Comparison of ENCODE assay signal across 15 cellular contexts in genomic region chr2:200130762-200131166, GRCh38.
DNase-seq lines count a peak whose midpoint lies in the region; ATAC-seq, FAIRE-seq and TF ChIP-seq lines count a peak whose summit lies in the region.
"Had no signal": no experiment of that assay in that cellular context is flagged by ENCODE, and none has a peak within 500 bp of the region (broad histone marks: within the 10 kb centered on the region; RNA-seq: fewer than 3 reads in every experiment).

No MANE protein-coding gene starts in this region.

- 0 out of 2 replicates have a peak, but pooled peaks cover 5% of the 10 kb centered on the region for H3K9me3 ChIP-seq in PC-3 (ENCODE audit: low read length)

- no peaks in the 10 kb centered on the region for H3K36me3 Mint-ChIP-seq in nephron (ENCODE audit: low read depth)
- no peaks in the 10 kb centered on the region for H3K36me3 Mint-ChIP-seq in activated CD4-positive, alpha-beta T cell treated with anti-CD3 and anti-CD28 coated beads, Interleukin-2, amount 10 ng/mL, durations not matched to agents 24 days and 14 days (ENCODE audit: low read depth)
- H3K36me3 Mint-ChIP-seq: natural killer cell treated with Interleukin-12 subunit alpha and Interleukin-12 subunit beta and Interleukin-15 and Interleukin-18, amount 100 ng/mL, for 72 hours had no signal

- no TSS peak for BruUV-seq in PC-3 (replicated peaks; lab: Mats Ljungman, UMichigan)

- no peak for FAIRE-seq in D721Med (lab: Jason Lieb, UNC)

- no peaks in the 10 kb centered on the region for H3K9me2 ChIP-seq in PC-3 (replicated peaks; ENCODE audit: low read length)

- peaks cover 31% of the 10 kb centered on the region for H3K4me1 ChIP-seq in PC-3 (ENCODE audit: insufficient read depth, low read length)

- peaks cover 29% of the 10 kb centered on the region for H3K4me1 Mint-ChIP-seq in nephron
- H3K4me1 Mint-ChIP-seq in activated CD4-positive, alpha-beta T cell treated with anti-CD3 and anti-CD28 coated beads, Interleukin-2, amount 10 ng/mL, durations not matched to agents 24 days and 14 days, result no peaks in the 10 kb centered on the region

- CTCF ChIA-PET in PC-3 (lab: Charles Lee), result no interaction called here

- no peak overlapping the region for H3K4me3 ChIP-seq in PC-3 (ENCODE audit: low read length)
- H3K4me3 ChIP-seq: lung had no signal

- peaks cover 6% of the 10 kb centered on the region for H3K9me3 Mint-ChIP-seq in nephron
- no peaks in the 10 kb centered on the region for H3K9me3 Mint-ChIP-seq in activated CD4-positive, alpha-beta T cell treated with anti-CD3 and anti-CD28 coated beads, Interleukin-2, amount 10 ng/mL, durations not matched to agents 24 days and 14 days
- H3K9me3 Mint-ChIP-seq: natural killer cell treated with Interleukin-12 subunit alpha and Interleukin-12 subunit beta and Interleukin-15 and Interleukin-18, amount 100 ng/mL, for 72 hours had no signal

- H3K4me2 ChIP-seq in PC-3 (ENCODE audit: low read length), result peak overlapping the region; percentile 55

- ATAC-seq in PC-3, result peak; percentile 83

- peak overlapping the region; percentile 6 to 68 (median 32) for H3K27ac Mint-ChIP-seq in nephron
- H3K27ac Mint-ChIP-seq in activated CD4-positive, alpha-beta T cell treated with anti-CD3 and anti-CD28 coated beads, Interleukin-2, amount 10 ng/mL, durations not matched to agents 24 days and 14 days, result no peak overlapping the region
- H3K27ac Mint-ChIP-seq: natural killer cell treated with Interleukin-12 subunit alpha and Interleukin-12 subunit beta and Interleukin-15 and Interleukin-18, amount 100 ng/mL, for 72 hours had no signal

- no peak for TF ChIP-seq CTCF in PC-3 (conservative IDR thresholded peaks at IDR 0.05; ENCODE audit: low read depth, low read length)
- no peak for TF ChIP-seq CTCF in nephron (IDR thresholded peaks at IDR 0.05; ENCODE audit: unreplicated experiment in 3 of 3)
- TF ChIP-seq CTCF in D721Med (IDR thresholded peaks at IDR 0.05; ENCODE audit: insufficient read depth, missing control alignments), result no peak

- H3K36me3 ChIP-seq in PC-3 (ENCODE audit: low read depth, low read length), result no peaks in the 10 kb centered on the region

- no peaks in the 10 kb centered on the region for H3K27me3 Mint-ChIP-seq in nephron (ENCODE audit: low read depth)
- peaks cover 13% of the 10 kb centered on the region for H3K27me3 Mint-ChIP-seq in activated CD4-positive, alpha-beta T cell treated with anti-CD3 and anti-CD28 coated beads, Interleukin-2, amount 10 ng/mL, durations not matched to agents 24 days and 14 days

- no peak overlapping the region for H3K4me3 Mint-ChIP-seq in nephron
- H3K4me3 Mint-ChIP-seq in activated CD4-positive, alpha-beta T cell treated with anti-CD3 and anti-CD28 coated beads, Interleukin-2, amount 10 ng/mL, durations not matched to agents 24 days and 14 days, result no peak overlapping the region
- H3K4me3 Mint-ChIP-seq: natural killer cell treated with Interleukin-12 subunit alpha and Interleukin-12 subunit beta and Interleukin-15 and Interleukin-18, amount 100 ng/mL, for 72 hours had no signal

- H3K79me2 ChIP-seq in PC-3 (ENCODE audit: low read length), result no peaks in the 10 kb centered on the region

- H3F3A ChIP-seq in PC-3 (ENCODE audit: low read length, unreplicated experiment), result no peaks in the 10 kb centered on the region

- intact Hi-C loops in PC-3 (cut with micrococcal nuclease), result loop anchor here (10.0 kb wide), 1 partner anchor 146 kb away; no protein-coding TSS in a partner anchor
- intact Hi-C loops in activated CD4-positive, alpha-beta T cell treated with anti-CD3 and anti-CD28 coated beads, Interleukin-2, amount 10 ng/mL, durations not matched to agents 24 days and 14 days (cut with micrococcal nuclease), result no loop called here

- H3K27me3 ChIP-seq in PC-3 (ENCODE audit: low read length), result no peaks in the 10 kb centered on the region

- H4K20me1 ChIP-seq in PC-3 (ENCODE audit: low read length), result no peaks in the 10 kb centered on the region

- H3K27ac ChIP-seq in PC-3 (ENCODE audit: low read length) (peak overlapping the region; percentile 85), epithelial cell of prostate (peak overlapping the region; percentile 43)

- H3K9ac ChIP-seq in PC-3 (ENCODE audit: low read length), result peak overlapping the region; percentile 41; the same call in 1 of the 2 replicates

- no peak overlapping the region for H2AFZ ChIP-seq in PC-3 (ENCODE audit: low read length)

- peak; percentile 3 for DNase-seq in GM04504 (ENCODE audit: low read depth)
- DNase-seq in PC-3, result peak; percentile 82
- no peak for DNase-seq in epithelial cell of prostate (ENCODE audit: low read depth, low spot score)
- DNase-seq in hippocampal formation (lab: John Stamatoyannopoulos, UW), result no peak
- DNase-seq in D721Med (ENCODE audit: insufficient read length, low spot score), result no peak
- DNase-seq in SKM-1 (lab: John Stamatoyannopoulos, UW; ENCODE audit: unreplicated experiment), result no peak
- DNase-seq in activated CD4-positive, alpha-beta T cell treated with anti-CD3 and anti-CD28 coated beads, Interleukin-2, amount 10 ng/mL, durations not matched to agents 24 days and 14 days, result no peak
- DNase-seq: activated gamma-delta T cell, anterior cingulate cortex, NCI-H2029, NCI-H526, T-helper 1 cell had no signal

- POLR2A ChIA-PET in PC-3 (lab: Charles Lee; ENCODE audit: unreplicated experiment), result no interaction called here

Comparison
In these comparisons a context has a peak if more than half of its experiments do, and no peak if none do; other contexts are left out.
1. DNase-seq: peak in GM04504 (single experiment) and PC-3 (single experiment); none in epithelial cell of prostate (single experiment), hippocampal formation (0 of 2), D721Med (single experiment), SKM-1 (single experiment) and activated CD4-positive, alpha-beta T cell treated with anti-CD3 and anti-CD28 coated beads, Interleukin-2, amount 10 ng/mL, durations not matched to agents 24 days and 14 days (single experiment).